ENCODE assay signal across 18 cellular contexts in genomic region chr1:204499511-204500468, GRCh38.
"Had no signal": no experiment of that assay in that cellular context is flagged by ENCODE, and none has a peak within 500 bp of the region (broad histone marks: within the 10 kb centered on the region; RNA-seq: fewer than 3 reads in every experiment).

No MANE protein-coding gene starts in this region.

- ATAC-seq: gastrocnemius medialis; heart right ventricle; mucosa of descending colon; naive thymus-derived CD8-positive, alpha-beta T cell had no signal

- H3K27me3 ChIP-seq: adrenal gland, cardiac muscle cell, dorsolateral prefrontal cortex, gastrocnemius medialis, heart right ventricle, tibial nerve, vagina had no signal

- H3K27ac ChIP-seq: adrenal gland, cardiac muscle cell, dorsolateral prefrontal cortex, gastrocnemius medialis, tibial nerve, vagina had no signal

- H3K36me3 ChIP-seq: adrenal gland, cardiac muscle cell, gastrocnemius medialis, heart right ventricle, tibial nerve, vagina had no signal

- H3K9me3 ChIP-seq: adrenal gland, gastrocnemius medialis, mucosa of descending colon, tibial nerve, vagina had no signal

- DNase-seq: activated CD4-positive, alpha-beta memory T cell treated with anti-CD3 and anti-CD28 coated beads, Interleukin-2, amount 10 ng/mL, durations not matched to agents 7 days and 5 days; activated effector memory CD4-positive, alpha-beta T cell treated with Interleukin-2 at 50 U/mL for 16 hours; activated T-cell treated with anti-CD3 and anti-CD28 coated beads, Interleukin-2, amount 50 U/mL, for 24 hours; adrenal gland; dorsolateral prefrontal cortex; endodermal cell; gastrocnemius medialis; heart right ventricle; mucosa of descending colon; naive thymus-derived CD8-positive, alpha-beta T cell; nucleus accumbens; posterior cingulate gyrus; stimulated activated CD4-positive, alpha-beta T cell treated with anti-CD3 and anti-CD28 coated beads, Interleukin-2, amount 100 ng/mL, for 48 hours; stimulated activated naive CD4-positive, alpha-beta T cell; T1000 had no signal

- H3K4me3 ChIP-seq: adrenal gland, cardiac muscle cell, dorsolateral prefrontal cortex, gastrocnemius medialis, heart right ventricle, mucosa of descending colon, tibial nerve, vagina had no signal
